ENCODE assay signal across 19 cellular contexts in the genomic region with DNA sequence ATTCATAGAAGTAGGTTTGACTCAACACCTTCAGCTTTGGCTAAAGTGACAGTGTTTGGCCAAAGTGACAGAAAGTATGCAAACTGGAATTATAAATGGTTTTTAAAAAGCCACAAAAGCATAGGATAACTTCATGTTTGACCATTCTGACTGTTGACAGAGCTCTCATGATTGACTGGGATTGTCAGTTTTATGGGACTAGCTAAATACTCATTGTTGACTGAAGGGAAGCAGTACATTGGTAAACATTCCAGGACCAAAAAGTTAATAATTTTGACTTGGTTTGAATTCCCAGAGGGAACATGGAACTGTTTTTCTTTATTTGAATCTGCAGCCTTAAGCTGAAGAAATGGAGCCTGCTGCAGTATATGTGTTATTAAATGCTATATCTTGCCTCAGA.
DNase-seq lines count a peak whose midpoint lies in the region.
"Had no signal": no experiment of that assay in that cellular context is flagged by ENCODE, and none has a peak within 500 bp of the region (broad histone marks: within the 10 kb centered on the region; RNA-seq: fewer than 3 reads in every experiment).

No MANE protein-coding gene starts in this region.

- DNase-seq in HuH-7 (ENCODE audit: low spot score) (peak; percentile 23), NCI-H69 (lab: John Stamatoyannopoulos, UW) (peak; percentile 14), SHP77 treated with DMSO at 0.1 percent for 48 hours (lab: John Stamatoyannopoulos, UW) (peak; percentile 6), NCI-H345 treated with DMSO at 0.1 percent for 48 hours (lab: John Stamatoyannopoulos, UW; ENCODE audit: unreplicated experiment) (no peak), NCI-H2029 (lab: John Stamatoyannopoulos, UW) (no peak), midbrain (lab: John Stamatoyannopoulos, UW) (no peak)
- DNase-seq: ACHN; BE2C; C1 segment of cervical spinal cord; CD4-positive, CD25-positive, alpha-beta regulatory T cell; CD8-positive, alpha-beta memory T cell; COR-L47; DMS 273 treated with DMSO at 0.1 percent for 48 hours; DMS79; GDM1; GOT3; H7; HFFc6; IMR-90 had no signal

Comparison
In these comparisons a context has a peak if more than half of its experiments do, and no peak if none do; other contexts are left out.
1. DNase-seq: peak in HuH-7 (single experiment), NCI-H69 (single experiment) and SHP77 treated with DMSO at 0.1 percent for 48 hours (single experiment); none in NCI-H345 treated with DMSO at 0.1 percent for 48 hours (single experiment), NCI-H2029 (single experiment) and midbrain (single experiment).